Comparison of ENCODE assay signal across 8 cellular contexts in the genomic region with DNA sequence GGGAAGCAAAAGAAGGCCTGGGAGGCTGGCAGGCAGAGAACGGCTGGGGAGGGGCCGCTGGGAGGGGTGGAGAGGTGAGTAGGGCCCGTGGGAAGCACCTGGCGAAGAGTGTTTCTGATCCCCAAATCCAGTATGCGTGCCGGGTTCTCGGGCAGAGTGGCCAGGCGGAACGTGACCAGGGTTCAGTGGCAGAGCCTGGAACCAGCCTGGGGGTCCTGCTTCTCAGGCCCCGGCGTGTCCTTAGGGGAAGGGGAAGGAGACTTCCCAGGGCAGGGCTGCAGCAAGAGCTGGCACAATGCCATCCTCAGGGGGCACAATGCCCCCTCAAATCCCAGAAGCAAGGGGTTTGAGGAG. TPM values are rescaled to one million over a fixed set of nuclear protein-coding genes. Genes with fewer than 3 reads are reported as not detected.
DNase-seq lines count a peak whose midpoint lies in the region; ATAC-seq and TF ChIP-seq lines count a peak whose summit lies in the region.

No MANE protein-coding gene starts in this region.

- BruUV-seq in Panc1 (replicated peaks; lab: Mats Ljungman, UMichigan): no TSS peak

- no peak for TF ChIP-seq POLR2A in esophagus muscularis mucosa (IDR thresholded peaks at IDR 0.05; ENCODE audit: low read depth)

- H3K4me1 Mint-ChIP-seq in CD8-positive, alpha-beta T cell (ENCODE audit: low read depth): peaks cover 34% of the 10 kb centered on the region
- peaks cover 6% of the 10 kb centered on the region for H3K4me1 Mint-ChIP-seq in progenitor cell of endocrine pancreas (ENCODE audit: low read depth)

- H3K27ac Mint-ChIP-seq in CD8-positive, alpha-beta T cell: peak overlapping the region; percentile 79
- H3K27ac Mint-ChIP-seq in progenitor cell of endocrine pancreas: no peak overlapping the region

- no peak for ATAC-seq in CD8-positive, alpha-beta T cell
- ATAC-seq in Panc1 (no peak), HG03139 (IDR thresholded peaks at IDR 0.05; ENCODE audit: unreplicated experiment) (no peak)

- H3K4me3 Mint-ChIP-seq in CD8-positive, alpha-beta T cell: peak overlapping the region; percentile 78
- H3K4me3 Mint-ChIP-seq in progenitor cell of endocrine pancreas (ENCODE audit: low read depth): peak overlapping the region; percentile 74

- H3K27me3 ChIP-seq in CD8-positive, alpha-beta T cell (ENCODE audit: insufficient read depth, low read length): no peaks in the 10 kb centered on the region
- H3K27me3 ChIP-seq in Panc1 (ENCODE audit: control insufficient read depth, insufficient read depth, low read length) (no peaks in the 10 kb centered on the region), esophagus muscularis mucosa (no peaks in the 10 kb centered on the region)

- CTCF ChIA-PET in CD8-positive, alpha-beta T cell (lab: Charles Lee): interaction anchor here (0.6 kb wide), 1 partner anchor 1524 kb away, joined by 4 read pairs; no protein-coding TSS in a partner anchor
- CTCF ChIA-PET in Panc1 (lab: Charles Lee): no interaction called here

- H3K4me3 ChIP-seq in CD8-positive, alpha-beta T cell (ENCODE audit: low read depth, low read length): peak overlapping the region; percentile 95
- peak overlapping the region in 1 of 2 experiments; percentile 63; a peak in 3 of 4 replicates for H3K4me3 ChIP-seq in Panc1 (ENCODE audit: low read depth in 2 of 2, low read length in 2 of 2)
- H3K4me3 ChIP-seq in esophagus muscularis mucosa: peak overlapping the region; percentile 73 to 85 (median 74)

- H3K9me3 Mint-ChIP-seq in CD8-positive, alpha-beta T cell: no peaks in the 10 kb centered on the region
- H3K9me3 Mint-ChIP-seq in progenitor cell of endocrine pancreas (ENCODE audit: low read depth): no peaks in the 10 kb centered on the region

- peaks cover 37% of the 10 kb centered on the region for H3K4me1 ChIP-seq in CD8-positive, alpha-beta T cell (ENCODE audit: insufficient read depth, low read length)
- peaks cover 8% of the 10 kb centered on the region for H3K4me1 ChIP-seq in Panc1 (ENCODE audit: control insufficient read depth, insufficient read depth, low read length)
- H3K4me1 ChIP-seq in esophagus muscularis mucosa: peaks cover 0 to 19% (median 14%) of the 10 kb centered on the region in 4 donors

- POLR2A ChIA-PET in CD8-positive, alpha-beta T cell (lab: Charles Lee): no interaction called here
- POLR2A ChIA-PET in Panc1 (lab: Charles Lee): interaction anchor here (0.6 kb wide), 1 partner anchor 113 kb away, joined by 3 read pairs; no protein-coding TSS in a partner anchor

- no peak for TF ChIP-seq EP300 in esophagus muscularis mucosa (IDR thresholded peaks at IDR 0.05)

- DNase-seq in CD8-positive, alpha-beta T cell: no peak
- DNase-seq in Panc1 (ENCODE audit: low read depth, low spot score) (no peak), esophagus muscularis mucosa (ENCODE audit: extremely low spot score) (no peak), progenitor cell of endocrine pancreas (ENCODE audit: low spot score, unreplicated experiment) (no peak), LoVo (ENCODE audit: low spot score) (no peak), SW480 (ENCODE audit: low spot score) (no peak), NCI-H2081 (lab: John Stamatoyannopoulos, UW) (no peak)

- peak overlapping the region; percentile 62 for H3K27ac ChIP-seq in CD8-positive, alpha-beta T cell (ENCODE audit: low read depth, low read length)
- H3K27ac ChIP-seq in Panc1 (ENCODE audit: low read length) (peak overlapping the region; percentile 66), esophagus muscularis mucosa (replicated peaks in 1 of 4) (peak overlapping the region; percentile 90 to 92 (median 92))

- TF ChIP-seq CTCF in CD8-positive, alpha-beta T cell (IDR thresholded peaks at IDR 0.05): no peak
- TF ChIP-seq CTCF in Panc1 (IDR thresholded peaks at IDR 0.05): no peak
- TF ChIP-seq CTCF in esophagus muscularis mucosa (IDR thresholded peaks at IDR 0.05): no peak
- TF ChIP-seq CTCF in progenitor cell of endocrine pancreas (IDR thresholded peaks at IDR 0.05; ENCODE audit: unreplicated experiment): no peak

- intact Hi-C loops in CD8-positive, alpha-beta T cell (cut with DNase I, micrococcal nuclease): loop anchor here (1.0 to 5.0 kb wide), 5 partner anchors 33 to 321 kb away; a partner anchor contains a TSS
- intact Hi-C loops in Panc1 (cut with micrococcal nuclease; ENCODE audit: unreplicated experiment) (no loop called here), esophagus muscularis mucosa (cut with DNase I) (no loop called here)

- H3K36me3 ChIP-seq in CD8-positive, alpha-beta T cell (ENCODE audit: insufficient read depth, low read length): no peaks in the 10 kb centered on the region
- H3K36me3 ChIP-seq in Panc1 (ENCODE audit: control insufficient read depth, insufficient read depth, low read length) (no peaks in the 10 kb centered on the region), esophagus muscularis mucosa (no peaks in the 10 kb centered on the region)

- H3K27me3 Mint-ChIP-seq in CD8-positive, alpha-beta T cell (ENCODE audit: low read depth): no peaks in the 10 kb centered on the region
- H3K27me3 Mint-ChIP-seq in progenitor cell of endocrine pancreas: peaks cover 5% of the 10 kb centered on the region

- WGBS in esophagus muscularis mucosa: 70% methylated on average over 11 of the region's 11 CpGs

- in situ Hi-C loops in Panc1 (cut with HindIII; ENCODE audit: low pct_unique_long_range_greater_than_20kb, low sequenced_read_pairs): no loop called here

- no peaks in the 10 kb centered on the region for H3K9me3 ChIP-seq in CD8-positive, alpha-beta T cell (ENCODE audit: low read length)
- no peaks in the 10 kb centered on the region for H3K9me3 ChIP-seq in Panc1 (ENCODE audit: control insufficient read depth, insufficient read depth, low read depth, low read length)
- H3K9me3 ChIP-seq in esophagus muscularis mucosa: no peaks in the 10 kb centered on the region

- H3K36me3 Mint-ChIP-seq in CD8-positive, alpha-beta T cell: no peaks in the 10 kb centered on the region
- no peaks in the 10 kb centered on the region for H3K36me3 Mint-ChIP-seq in progenitor cell of endocrine pancreas (ENCODE audit: insufficient read depth)

RNA-seq across cellular contexts. Expression of a gene that starts 25.5 kb away (rescaled TPM):
- total RNA-seq in CD8-positive, alpha-beta T cell: 10 to 100 TPM; 21.7 to 25.1 TPM
- total RNA-seq in Panc1 (2021; ENCODE audit: unreplicated experiment): 44.6 TPM
- polyA plus RNA-seq in Panc1 (2012; ENCODE audit: insufficient read length): 56.2 TPM
- total RNA-seq in esophagus muscularis mucosa: 10 to 100 TPM in 3 of 4 donors, 1 to 10 TPM in 1; 5.0 to 24.2 (median 12.9) TPM
- 21.8 and 22.6 TPM in 2 replicates for total RNA-seq in progenitor cell of endocrine pancreas

Comparison
In these comparisons a context has a peak if more than half of its experiments do, and no peak if none do; other contexts are left out.
1. intact Hi-C loops: an anchor here in CD8-positive, alpha-beta T cell (1.0 to 5.0 kb wide); none called in Panc1 and esophagus muscularis mucosa.